ENCODE assay signal across 9 cellular contexts in genomic region chr3:107431048-107431297, GRCh38. TPM values are rescaled to one million over a fixed set of nuclear protein-coding genes. Genes with fewer than 3 reads are reported as not detected.
DNase-seq lines count a peak whose midpoint lies in the region; ATAC-seq and TF ChIP-seq lines count a peak whose summit lies in the region.
"Had no signal": no experiment of that assay in that cellular context is flagged by ENCODE, and none has a peak within 500 bp of the region (broad histone marks: within the 10 kb centered on the region; RNA-seq: fewer than 3 reads in every experiment).

No MANE protein-coding gene starts in this region.

- H3K4me3 Mint-ChIP-seq in CD4-positive, CD25-positive, alpha-beta regulatory T cell, result peak overlapping the region; percentile 40 to 89 (median 83)
- H3K4me3 Mint-ChIP-seq in progenitor cell of endocrine pancreas (ENCODE audit: low read depth), result peak overlapping the region; percentile 74

- peaks cover 65% of the 10 kb centered on the region for H3K27me3 Mint-ChIP-seq in CD4-positive, CD25-positive, alpha-beta regulatory T cell
- peaks cover 16% of the 10 kb centered on the region for H3K27me3 Mint-ChIP-seq in progenitor cell of endocrine pancreas

- intact Hi-C loops in head of caudate nucleus (cut with DNase I), result loop anchor here (2.0 kb wide), 2 partner anchors 92 to 190 kb away; partner anchors contain the start of gene BBX

- DNase-seq in CD4-positive, CD25-positive, alpha-beta regulatory T cell, result peak in 2 of 3 donors; percentile 25 to 60
- DNase-seq in HL-60 (ENCODE audit: low read depth in 1 of 2, low spot score in 1 of 2) (peak in 1 of 2 experiments; percentile 12), head of caudate nucleus (peak in 33 of 42 donors; percentile 14 to 84 (median 62)), progenitor cell of endocrine pancreas (ENCODE audit: low spot score, unreplicated experiment) (no peak), cerebellar cortex (ENCODE audit: low spot score) (no peak), GM19240 (ENCODE audit: insufficient read length, low spot score) (no peak)
- peak; percentile 24 for DNase-seq in activated naive CD4-positive, alpha-beta T cell treated with Interleukin-2 at 50 U/mL for 16 hours

- no peaks in the 10 kb centered on the region for H3K36me3 Mint-ChIP-seq in CD4-positive, CD25-positive, alpha-beta regulatory T cell
- H3K36me3 Mint-ChIP-seq in progenitor cell of endocrine pancreas (ENCODE audit: insufficient read depth), result no peaks in the 10 kb centered on the region

- H3K9me3 ChIP-seq in CD4-positive, CD25-positive, alpha-beta regulatory T cell (ENCODE audit: control insufficient read depth in 2 of 2, low read length in 2 of 2), result no peaks in the 10 kb centered on the region

- peaks cover 7 to 23% (median 14%) of the 10 kb centered on the region in 4 donors for H3K4me1 Mint-ChIP-seq in CD4-positive, CD25-positive, alpha-beta regulatory T cell
- H3K4me1 Mint-ChIP-seq in progenitor cell of endocrine pancreas (ENCODE audit: low read depth), result peaks cover 17% of the 10 kb centered on the region

- peak in 1 of 2 donors; percentile 26 for ATAC-seq in CD4-positive, CD25-positive, alpha-beta regulatory T cell (ENCODE audit: low read depth in 2 of 2)
- peak; percentile 22 for ATAC-seq in GM19463 (IDR thresholded peaks at IDR 0.05; ENCODE audit: unreplicated experiment)

- no peak overlapping the region for H3K27ac ChIP-seq in CD4-positive, CD25-positive, alpha-beta regulatory T cell (ENCODE audit: insufficient read depth, low read length, poor library complexity, severe bottlenecking)
- H3K27ac ChIP-seq in HL-60 (replicated peaks), result no peak overlapping the region; the same call in 1 of the 2 replicates

- peak overlapping the region; percentile 61 for H3K4me3 ChIP-seq in CD4-positive, CD25-positive, alpha-beta regulatory T cell (ENCODE audit: low read depth, low read length)
- H3K4me3 ChIP-seq in HL-60 (replicated peaks; ENCODE audit: insufficient read depth, low read length), result peak overlapping the region; percentile 85

- H3K36me3 ChIP-seq in CD4-positive, CD25-positive, alpha-beta regulatory T cell (ENCODE audit: control insufficient read depth, insufficient read depth, low read length), result no peaks in the 10 kb centered on the region

- peaks cover 0 to 3% (median 0%) of the 10 kb centered on the region in 7 donors for H3K9me3 Mint-ChIP-seq in CD4-positive, CD25-positive, alpha-beta regulatory T cell
- H3K9me3 Mint-ChIP-seq in progenitor cell of endocrine pancreas (ENCODE audit: low read depth), result no peaks in the 10 kb centered on the region

- peak overlapping the region; percentile 75 to 91 (median 76) for H3K27ac Mint-ChIP-seq in CD4-positive, CD25-positive, alpha-beta regulatory T cell
- peak overlapping the region; percentile 74 for H3K27ac Mint-ChIP-seq in progenitor cell of endocrine pancreas

- TF ChIP-seq CTCF in HL-60 (IDR thresholded peaks at IDR 0.05; ENCODE audit: insufficient read depth, low read length), result no peak
- TF ChIP-seq CTCF in progenitor cell of endocrine pancreas (IDR thresholded peaks at IDR 0.05; ENCODE audit: unreplicated experiment), result no peak

- peaks cover 23% of the 10 kb centered on the region for H3K27me3 ChIP-seq in CD4-positive, CD25-positive, alpha-beta regulatory T cell (ENCODE audit: control insufficient read depth, insufficient read depth, low read length)
- H3K27me3 ChIP-seq in HL-60 (ENCODE audit: insufficient read depth, poor library complexity, severe bottlenecking), result no peaks in the 10 kb centered on the region

- peaks cover 23% of the 10 kb centered on the region for H3K4me1 ChIP-seq in CD4-positive, CD25-positive, alpha-beta regulatory T cell (ENCODE audit: control insufficient read depth, insufficient read depth, low read length, poor library complexity, severe bottlenecking)

RNA-seq across cellular contexts. Expression of gene CCDC54, which starts 53.7 kb away (rescaled TPM):
- not detected for total RNA-seq in CD4-positive, CD25-positive, alpha-beta regulatory T cell
- not detected for polyA plus RNA-seq in CD4-positive, CD25-positive, alpha-beta regulatory T cell
- not detected in 2 replicates for total RNA-seq in progenitor cell of endocrine pancreas
- total RNA-seq: NCI-H460 had no signal

Comparison
In these comparisons a context has a peak if more than half of its experiments do, and no peak if none do; other contexts are left out.
1. DNase-seq: peak in CD4-positive, CD25-positive, alpha-beta regulatory T cell (2 of 3), activated naive CD4-positive, alpha-beta T cell treated with Interleukin-2 at 50 U/mL for 16 hours (single experiment) and head of caudate nucleus (33 of 42); none in progenitor cell of endocrine pancreas (single experiment), cerebellar cortex (single experiment) and GM19240 (single experiment).